In the genomic region with DNA sequence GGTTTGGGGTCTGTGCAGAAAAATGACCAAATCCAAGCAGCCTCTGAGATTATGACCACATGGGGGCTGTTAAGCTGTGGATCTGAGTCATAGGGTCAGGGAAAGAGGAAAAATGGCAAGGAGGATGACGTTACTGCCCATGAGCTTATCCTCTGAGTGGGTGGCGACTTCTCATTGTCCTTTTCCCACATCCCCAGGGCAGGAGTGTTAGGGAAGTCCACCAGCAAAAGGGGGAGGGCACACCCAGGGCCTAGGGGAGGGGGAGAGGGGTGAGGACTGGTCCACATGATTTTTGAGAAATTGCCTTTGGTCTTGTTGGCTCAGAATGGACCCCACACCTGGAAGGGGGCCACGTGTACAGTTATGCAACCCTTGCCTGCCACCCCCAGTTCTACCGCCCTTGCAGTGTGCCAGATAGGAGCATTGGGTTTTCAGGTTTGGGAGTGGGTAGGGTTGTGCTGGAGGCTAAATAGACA, we compare ENCODE assay signal across 1 cellular context.
TF ChIP-seq lines count a peak whose summit lies in the region.

No MANE protein-coding gene starts in this region.

TF ChIP-seq in HEK293, 187 proteins besides CTCF, POLR2A, EP300 and RAD21 (continued from another document and continues in another):
- TF ChIP-seq, protein P1, sequence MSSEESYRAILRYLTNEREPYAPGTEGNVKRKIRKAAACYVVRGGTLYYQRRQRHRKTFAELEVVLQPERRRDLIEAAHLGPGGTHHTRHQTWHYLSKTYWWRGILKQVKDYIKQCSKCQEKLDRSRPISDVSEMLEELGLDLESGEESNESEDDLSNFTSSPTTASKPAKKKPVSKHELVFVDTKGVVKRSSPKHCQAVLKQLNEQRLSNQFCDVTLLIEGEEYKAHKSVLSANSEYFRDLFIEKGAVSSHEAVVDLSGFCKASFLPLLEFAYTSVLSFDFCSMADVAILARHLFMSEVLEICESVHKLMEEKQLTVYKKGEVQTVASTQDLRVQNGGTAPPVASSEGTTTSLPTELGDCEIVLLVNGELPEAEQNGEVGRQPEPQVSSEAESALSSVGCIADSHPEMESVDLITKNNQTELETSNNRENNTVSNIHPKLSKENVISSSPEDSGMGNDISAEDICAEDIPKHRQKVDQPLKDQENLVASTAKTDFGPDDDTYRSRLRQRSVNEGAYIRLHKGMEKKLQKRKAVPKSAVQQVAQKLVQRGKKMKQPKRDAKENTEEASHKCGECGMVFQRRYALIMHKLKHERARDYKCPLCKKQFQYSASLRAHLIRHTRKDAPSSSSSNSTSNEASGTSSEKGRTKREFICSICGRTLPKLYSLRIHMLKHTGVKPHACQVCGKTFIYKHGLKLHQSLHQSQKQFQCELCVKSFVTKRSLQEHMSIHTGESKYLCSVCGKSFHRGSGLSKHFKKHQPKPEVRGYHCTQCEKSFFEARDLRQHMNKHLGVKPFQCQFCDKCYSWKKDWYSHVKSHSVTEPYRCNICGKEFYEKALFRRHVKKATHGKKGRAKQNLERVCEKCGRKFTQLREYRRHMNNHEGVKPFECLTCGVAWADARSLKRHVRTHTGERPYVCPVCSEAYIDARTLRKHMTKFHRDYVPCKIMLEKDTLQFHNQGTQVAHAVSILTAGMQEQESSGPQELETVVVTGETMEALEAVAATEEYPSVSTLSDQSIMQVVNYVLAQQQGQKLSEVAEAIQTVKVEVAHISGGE (tag by site-specific recombination; conservative IDR thresholded peaks at IDR 0.05; ENCODE audit: low read depth), result no peak
- TF ChIP-seq ZFP3 (tag by site-specific recombination; IDR thresholded peaks at IDR 0.05; ENCODE audit: low read depth), result no peak
- TF ChIP-seq ZFP69B (tag by site-specific recombination; IDR thresholded peaks at IDR 0.05), result peak; percentile 30; the same call in 1 of the 2 replicates
- TF ChIP-seq HOXD13 (CRISPR knock-in tag; IDR thresholded peaks at IDR 0.05; ENCODE audit: borderline replicate concordance), result no peak
- TF ChIP-seq ZEB2 (tag by site-specific recombination; IDR thresholded peaks at IDR 0.05), result peak; percentile 44; the same call in 1 of the 2 replicates
- TF ChIP-seq SP2 (tag by site-specific recombination; IDR thresholded peaks at IDR 0.05), result peak; percentile 68
- peak; percentile 80 for TF ChIP-seq GLIS1 (tag by site-specific recombination; IDR thresholded peaks at IDR 0.05)
- no peak for TF ChIP-seq ZNF548 (tag by site-specific recombination; IDR thresholded peaks at IDR 0.05)
- TF ChIP-seq ZNF600 (tag by site-specific recombination; IDR thresholded peaks at IDR 0.05), result peak; percentile 89
- no peak for TF ChIP-seq ZNF585B (tag by site-specific recombination; IDR thresholded peaks at IDR 0.05)
- TF ChIP-seq ZNF76 (tag by site-specific recombination; IDR thresholded peaks at IDR 0.05; ENCODE audit: borderline replicate concordance, low read depth), result no peak
- TF ChIP-seq, protein P2, sequence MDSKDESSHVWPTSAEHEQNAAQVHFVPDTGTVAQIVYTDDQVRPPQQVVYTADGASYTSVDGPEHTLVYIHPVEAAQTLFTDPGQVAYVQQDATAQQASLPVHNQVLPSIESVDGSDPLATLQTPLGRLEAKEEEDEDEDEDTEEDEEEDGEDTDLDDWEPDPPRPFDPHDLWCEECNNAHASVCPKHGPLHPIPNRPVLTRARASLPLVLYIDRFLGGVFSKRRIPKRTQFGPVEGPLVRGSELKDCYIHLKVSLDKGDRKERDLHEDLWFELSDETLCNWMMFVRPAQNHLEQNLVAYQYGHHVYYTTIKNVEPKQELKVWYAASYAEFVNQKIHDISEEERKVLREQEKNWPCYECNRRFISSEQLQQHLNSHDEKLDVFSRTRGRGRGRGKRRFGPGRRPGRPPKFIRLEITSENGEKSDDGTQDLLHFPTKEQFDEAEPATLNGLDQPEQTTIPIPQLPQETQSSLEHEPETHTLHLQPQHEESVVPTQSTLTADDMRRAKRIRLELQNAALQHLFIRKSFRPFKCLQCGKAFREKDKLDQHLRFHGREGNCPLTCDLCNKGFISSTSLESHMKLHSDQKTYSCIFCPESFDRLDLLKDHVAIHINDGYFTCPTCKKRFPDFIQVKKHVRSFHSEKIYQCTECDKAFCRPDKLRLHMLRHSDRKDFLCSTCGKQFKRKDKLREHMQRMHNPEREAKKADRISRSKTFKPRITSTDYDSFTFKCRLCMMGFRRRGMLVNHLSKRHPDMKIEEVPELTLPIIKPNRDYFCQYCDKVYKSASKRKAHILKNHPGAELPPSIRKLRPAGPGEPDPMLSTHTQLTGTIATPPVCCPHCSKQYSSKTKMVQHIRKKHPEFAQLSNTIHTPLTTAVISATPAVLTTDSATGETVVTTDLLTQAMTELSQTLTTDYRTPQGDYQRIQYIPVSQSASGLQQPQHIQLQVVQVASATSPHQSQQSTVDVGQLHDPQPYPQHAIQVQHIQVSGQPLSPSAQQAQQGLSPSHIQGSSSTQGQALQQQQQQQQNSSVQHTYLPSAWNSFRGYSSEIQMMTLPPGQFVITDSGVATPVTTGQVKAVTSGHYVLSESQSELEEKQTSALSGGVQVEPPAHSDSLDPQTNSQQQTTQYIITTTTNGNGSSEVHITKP (tag by site-specific recombination; IDR thresholded peaks at IDR 0.05), result peak; percentile 89
- TF ChIP-seq, protein P3, sequence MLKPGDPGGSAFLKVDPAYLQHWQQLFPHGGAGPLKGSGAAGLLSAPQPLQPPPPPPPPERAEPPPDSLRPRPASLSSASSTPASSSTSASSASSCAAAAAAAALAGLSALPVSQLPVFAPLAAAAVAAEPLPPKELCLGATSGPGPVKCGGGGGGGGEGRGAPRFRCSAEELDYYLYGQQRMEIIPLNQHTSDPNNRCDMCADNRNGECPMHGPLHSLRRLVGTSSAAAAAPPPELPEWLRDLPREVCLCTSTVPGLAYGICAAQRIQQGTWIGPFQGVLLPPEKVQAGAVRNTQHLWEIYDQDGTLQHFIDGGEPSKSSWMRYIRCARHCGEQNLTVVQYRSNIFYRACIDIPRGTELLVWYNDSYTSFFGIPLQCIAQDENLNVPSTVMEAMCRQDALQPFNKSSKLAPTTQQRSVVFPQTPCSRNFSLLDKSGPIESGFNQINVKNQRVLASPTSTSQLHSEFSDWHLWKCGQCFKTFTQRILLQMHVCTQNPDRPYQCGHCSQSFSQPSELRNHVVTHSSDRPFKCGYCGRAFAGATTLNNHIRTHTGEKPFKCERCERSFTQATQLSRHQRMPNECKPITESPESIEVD (tag by site-specific recombination; IDR thresholded peaks at IDR 0.05), result 0 out of 2 replicates have a peak, but pooled peaks have one; percentile 48
- TF ChIP-seq, protein P4, sequence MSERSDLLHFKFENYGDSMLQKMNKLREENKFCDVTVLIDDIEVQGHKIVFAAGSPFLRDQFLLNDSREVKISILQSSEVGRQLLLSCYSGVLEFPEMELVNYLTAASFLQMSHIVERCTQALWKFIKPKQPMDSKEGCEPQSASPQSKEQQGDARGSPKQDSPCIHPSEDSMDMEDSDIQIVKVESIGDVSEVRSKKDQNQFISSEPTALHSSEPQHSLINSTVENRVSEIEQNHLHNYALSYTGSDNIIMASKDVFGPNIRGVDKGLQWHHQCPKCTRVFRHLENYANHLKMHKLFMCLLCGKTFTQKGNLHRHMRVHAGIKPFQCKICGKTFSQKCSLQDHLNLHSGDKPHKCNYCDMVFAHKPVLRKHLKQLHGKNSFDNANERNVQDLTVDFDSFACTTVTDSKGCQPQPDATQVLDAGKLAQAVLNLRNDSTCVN (tag by site-specific recombination; optimal IDR thresholded peaks at IDR 0.05), result no peak
- TF ChIP-seq GLI4 (tag by site-specific recombination; IDR thresholded peaks at IDR 0.05), result no peak
- no peak for TF ChIP-seq ZNF555 (tag by site-specific recombination; conservative IDR thresholded peaks at IDR 0.05)
- TF ChIP-seq GLIS2 (tag by site-specific recombination; IDR thresholded peaks at IDR 0.05), result peak; percentile 72
- TF ChIP-seq ZNF777 (tag by site-specific recombination; IDR thresholded peaks at IDR 0.05; ENCODE audit: borderline replicate concordance), result no peak
- TF ChIP-seq MEIS1 (CRISPR knock-in tag; IDR thresholded peaks at IDR 0.05; ENCODE audit: borderline replicate concordance), result no peak
- no peak for TF ChIP-seq ZNF623 (tag by site-specific recombination; IDR thresholded peaks at IDR 0.05)
- no peak for TF ChIP-seq ZXDB (tag by site-specific recombination; IDR thresholded peaks at IDR 0.05)
- TF ChIP-seq, protein P5, sequence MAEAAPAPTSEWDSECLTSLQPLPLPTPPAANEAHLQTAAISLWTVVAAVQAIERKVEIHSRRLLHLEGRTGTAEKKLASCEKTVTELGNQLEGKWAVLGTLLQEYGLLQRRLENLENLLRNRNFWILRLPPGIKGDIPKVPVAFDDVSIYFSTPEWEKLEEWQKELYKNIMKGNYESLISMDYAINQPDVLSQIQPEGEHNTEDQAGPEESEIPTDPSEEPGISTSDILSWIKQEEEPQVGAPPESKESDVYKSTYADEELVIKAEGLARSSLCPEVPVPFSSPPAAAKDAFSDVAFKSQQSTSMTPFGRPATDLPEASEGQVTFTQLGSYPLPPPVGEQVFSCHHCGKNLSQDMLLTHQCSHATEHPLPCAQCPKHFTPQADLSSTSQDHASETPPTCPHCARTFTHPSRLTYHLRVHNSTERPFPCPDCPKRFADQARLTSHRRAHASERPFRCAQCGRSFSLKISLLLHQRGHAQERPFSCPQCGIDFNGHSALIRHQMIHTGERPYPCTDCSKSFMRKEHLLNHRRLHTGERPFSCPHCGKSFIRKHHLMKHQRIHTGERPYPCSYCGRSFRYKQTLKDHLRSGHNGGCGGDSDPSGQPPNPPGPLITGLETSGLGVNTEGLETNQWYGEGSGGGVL (tag by site-specific recombination; IDR thresholded peaks at IDR 0.05), result peak; percentile 31; the same call in 1 of the 2 replicates
- TF ChIP-seq, protein P6, sequence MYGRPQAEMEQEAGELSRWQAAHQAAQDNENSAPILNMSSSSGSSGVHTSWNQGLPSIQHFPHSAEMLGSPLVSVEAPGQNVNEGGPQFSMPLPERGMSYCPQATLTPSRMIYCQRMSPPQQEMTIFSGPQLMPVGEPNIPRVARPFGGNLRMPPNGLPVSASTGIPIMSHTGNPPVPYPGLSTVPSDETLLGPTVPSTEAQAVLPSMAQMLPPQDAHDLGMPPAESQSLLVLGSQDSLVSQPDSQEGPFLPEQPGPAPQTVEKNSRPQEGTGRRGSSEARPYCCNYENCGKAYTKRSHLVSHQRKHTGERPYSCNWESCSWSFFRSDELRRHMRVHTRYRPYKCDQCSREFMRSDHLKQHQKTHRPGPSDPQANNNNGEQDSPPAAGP (tag by site-specific recombination; IDR thresholded peaks at IDR 0.05), result peak; percentile 76
- TF ChIP-seq, protein P7, sequence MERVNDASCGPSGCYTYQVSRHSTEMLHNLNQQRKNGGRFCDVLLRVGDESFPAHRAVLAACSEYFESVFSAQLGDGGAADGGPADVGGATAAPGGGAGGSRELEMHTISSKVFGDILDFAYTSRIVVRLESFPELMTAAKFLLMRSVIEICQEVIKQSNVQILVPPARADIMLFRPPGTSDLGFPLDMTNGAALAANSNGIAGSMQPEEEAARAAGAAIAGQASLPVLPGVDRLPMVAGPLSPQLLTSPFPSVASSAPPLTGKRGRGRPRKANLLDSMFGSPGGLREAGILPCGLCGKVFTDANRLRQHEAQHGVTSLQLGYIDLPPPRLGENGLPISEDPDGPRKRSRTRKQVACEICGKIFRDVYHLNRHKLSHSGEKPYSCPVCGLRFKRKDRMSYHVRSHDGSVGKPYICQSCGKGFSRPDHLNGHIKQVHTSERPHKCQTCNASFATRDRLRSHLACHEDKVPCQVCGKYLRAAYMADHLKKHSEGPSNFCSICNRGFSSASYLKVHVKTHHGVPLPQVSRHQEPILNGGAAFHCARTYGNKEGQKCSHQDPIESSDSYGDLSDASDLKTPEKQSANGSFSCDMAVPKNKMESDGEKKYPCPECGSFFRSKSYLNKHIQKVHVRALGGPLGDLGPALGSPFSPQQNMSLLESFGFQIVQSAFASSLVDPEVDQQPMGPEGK (tag by site-specific recombination; IDR thresholded peaks at IDR 0.05), result peak; percentile 79
- TF ChIP-seq ZNF391 (tag by site-specific recombination; IDR thresholded peaks at IDR 0.05; ENCODE audit: borderline replicate concordance, low read depth), result no peak
- TF ChIP-seq, protein P8, sequence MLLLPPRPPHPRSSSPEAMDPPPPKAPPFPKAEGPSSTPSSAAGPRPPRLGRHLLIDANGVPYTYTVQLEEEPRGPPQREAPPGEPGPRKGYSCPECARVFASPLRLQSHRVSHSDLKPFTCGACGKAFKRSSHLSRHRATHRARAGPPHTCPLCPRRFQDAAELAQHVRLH (tag by site-specific recombination; IDR thresholded peaks at IDR 0.05), result no peak
- no peak for TF ChIP-seq ZNF202 (tag by site-specific recombination; IDR thresholded peaks at IDR 0.05; ENCODE audit: borderline replicate concordance)
- no peak for TF ChIP-seq ZNF221 (tag by site-specific recombination; IDR thresholded peaks at IDR 0.05; ENCODE audit: borderline replicate concordance)
- TF ChIP-seq, protein P9, sequence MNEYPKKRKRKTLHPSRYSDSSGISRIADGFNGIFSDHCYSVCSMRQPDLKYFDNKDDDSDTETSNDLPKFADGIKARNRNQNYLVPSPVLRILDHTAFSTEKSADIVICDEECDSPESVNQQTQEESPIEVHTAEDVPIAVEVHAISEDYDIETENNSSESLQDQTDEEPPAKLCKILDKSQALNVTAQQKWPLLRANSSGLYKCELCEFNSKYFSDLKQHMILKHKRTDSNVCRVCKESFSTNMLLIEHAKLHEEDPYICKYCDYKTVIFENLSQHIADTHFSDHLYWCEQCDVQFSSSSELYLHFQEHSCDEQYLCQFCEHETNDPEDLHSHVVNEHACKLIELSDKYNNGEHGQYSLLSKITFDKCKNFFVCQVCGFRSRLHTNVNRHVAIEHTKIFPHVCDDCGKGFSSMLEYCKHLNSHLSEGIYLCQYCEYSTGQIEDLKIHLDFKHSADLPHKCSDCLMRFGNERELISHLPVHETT (tag by site-specific recombination; IDR thresholded peaks at IDR 0.05), result peak; percentile 33; the same call in 1 of the 2 replicates
- no peak for TF ChIP-seq ZNF473 (tag by site-specific recombination; IDR thresholded peaks at IDR 0.05)
- TF ChIP-seq ZNF19 (tag by site-specific recombination; IDR thresholded peaks at IDR 0.05; ENCODE audit: low read depth), result no peak
- peak; percentile 51; the same call in 1 of the 2 replicates for TF ChIP-seq PRDM1 (tag by site-specific recombination; IDR thresholded peaks at IDR 0.05)
- no peak for TF ChIP-seq HOXC10 (CRISPR knock-in tag; IDR thresholded peaks at IDR 0.05)
- no peak for TF ChIP-seq ZNF791 (tag by site-specific recombination; IDR thresholded peaks at IDR 0.05)
- no peak for TF ChIP-seq ZNF138 (tag by site-specific recombination; IDR thresholded peaks at IDR 0.05; ENCODE audit: borderline replicate concordance)
- TF ChIP-seq ZNF660 (tag by site-specific recombination; IDR thresholded peaks at IDR 0.05), result peak; percentile 70
- peak; percentile 93 for TF ChIP-seq ZFHX2 (tag by site-specific recombination; conservative IDR thresholded peaks at IDR 0.05)
- no peak for TF ChIP-seq KLF10 (tag by site-specific recombination; IDR thresholded peaks at IDR 0.05)
- peak; percentile 70 for TF ChIP-seq FEZF1 (tag by site-specific recombination; IDR thresholded peaks at IDR 0.05)
- TF ChIP-seq ZNF544 (tag by site-specific recombination; IDR thresholded peaks at IDR 0.05), result no peak
- no peak for TF ChIP-seq ZNF785 (tag by site-specific recombination; IDR thresholded peaks at IDR 0.05)
- TF ChIP-seq ZIC2 (tag by site-specific recombination; IDR thresholded peaks at IDR 0.05), result peak; percentile 31; the same call in 1 of the 2 replicates
- no peak for TF ChIP-seq ZNF350 (tag by site-specific recombination; IDR thresholded peaks at IDR 0.05)
- TF ChIP-seq EGR2 (tag by site-specific recombination; IDR thresholded peaks at IDR 0.05; ENCODE audit: low read depth), result peak; percentile 93
- no peak for TF ChIP-seq ZNF311 (tag by site-specific recombination; IDR thresholded peaks at IDR 0.05; ENCODE audit: borderline replicate concordance)
- no peak for TF ChIP-seq OSR2 (tag by site-specific recombination; IDR thresholded peaks at IDR 0.05)
- TF ChIP-seq ZNF366 (tag by site-specific recombination; conservative IDR thresholded peaks at IDR 0.05), result peak; percentile 66; the same call in 1 of the 2 replicates
- peak; percentile 62 for TF ChIP-seq SP7 (tag by site-specific recombination; IDR thresholded peaks at IDR 0.05)
